ENCODE assay signal across 21 cellular contexts in genomic region chr12:128968668-128969067, GRCh38.
A peak's percentile ranks its signal among the peaks of the same experiment; 100 is the strongest.
DNase-seq lines count a peak whose midpoint lies in the region; ATAC-seq, FAIRE-seq and TF ChIP-seq lines count a peak whose summit lies in the region.
"Had no signal": no experiment of that assay in that cellular context is flagged by ENCODE, and none has a peak within 500 bp of the region (broad histone marks: within the 10 kb centered on the region; RNA-seq: fewer than 3 reads in every experiment).

No MANE protein-coding gene starts in this region.

- H3K36me3 Mint-ChIP-seq in neural progenitor cell = no peaks in the 10 kb centered on the region
- peaks cover 0 to 5% (median 0%) of the 10 kb centered on the region in 3 donors for H3K36me3 Mint-ChIP-seq in naive thymus-derived CD8-positive, alpha-beta T cell
- H3K36me3 Mint-ChIP-seq: activated CD8-positive, alpha-beta memory T cell treated with anti-CD3 and anti-CD28 coated beads, Interleukin-2, amount 10 ng/mL, durations not matched to agents 7 days and 5 days; activated naive CD4-positive, alpha-beta T cell treated with anti-CD3 and anti-CD28 coated beads, Interleukin-2, amount 50 U/mL, for 24 hours had no signal

- peak overlapping the region; percentile 9 for H3K27ac Mint-ChIP-seq in neural progenitor cell
- H3K27ac Mint-ChIP-seq in naive thymus-derived CD8-positive, alpha-beta T cell = no peak overlapping the region
- H3K27ac Mint-ChIP-seq: activated CD8-positive, alpha-beta memory T cell treated with anti-CD3 and anti-CD28 coated beads, Interleukin-2, amount 10 ng/mL, durations not matched to agents 7 days and 5 days; activated naive CD4-positive, alpha-beta T cell treated with anti-CD3 and anti-CD28 coated beads, Interleukin-2, amount 50 U/mL, for 24 hours; activated T-helper 1 cell treated with anti-CD3 and anti-CD28 coated beads, Interleukin-12 subunit alpha, Interleukin-12 subunit beta, Interleukin-2, Interleukin-4 antibody, amounts not matched to agents 30 ng/mL and 10 ng/mL and 1 ng/mL, durations not matched to agents 14 hours and 24 hours and 36 hours; GM23338 had no signal

- ATAC-seq in GM18867 (IDR thresholded peaks at IDR 0.05; ENCODE audit: unreplicated experiment) = peak; percentile 6
- ATAC-seq in GM21737 (IDR thresholded peaks at IDR 0.05; ENCODE audit: unreplicated experiment) = no peak
- ATAC-seq in naive thymus-derived CD8-positive, alpha-beta T cell = no peak
- ATAC-seq: gastroesophageal sphincter, Right ventricle myocardium inferior had no signal

- TF ChIP-seq POLR2A in GM12892 (IDR thresholded peaks at IDR 0.05; ENCODE audit: low read depth, low read length) = no peak

- H3K9me3 ChIP-seq in neural progenitor cell (ENCODE audit: low read depth) = no peaks in the 10 kb centered on the region
- H3K9me3 ChIP-seq: vagina had no signal

- H3K36me3 ChIP-seq in neural progenitor cell = no peaks in the 10 kb centered on the region
- H3K36me3 ChIP-seq: esophagus squamous epithelium, gastroesophageal sphincter, left ventricle myocardium inferior, vagina, WERI-Rb-1 had no signal

- peaks cover 19% of the 10 kb centered on the region for H3K27me3 Mint-ChIP-seq in neural progenitor cell (ENCODE audit: insufficient read depth, low read depth)
- H3K27me3 Mint-ChIP-seq in naive thymus-derived CD8-positive, alpha-beta T cell = peaks cover 7 to 30% (median 20%) of the 10 kb centered on the region in 5 donors

- no peak overlapping the region for H3K27ac ChIP-seq in neural progenitor cell
- H3K27ac ChIP-seq: coronary artery, esophagus squamous epithelium, gastroesophageal sphincter, left ventricle myocardium inferior, vagina, WERI-Rb-1 had no signal

- no peaks in the 10 kb centered on the region for H3K79me2 ChIP-seq in neural progenitor cell (ENCODE audit: low read depth)

- POLR2A ChIA-PET in naive thymus-derived CD8-positive, alpha-beta T cell (lab: Charles Lee) = no interaction called here

- no peaks in the 10 kb centered on the region for H3K9me3 Mint-ChIP-seq in neural progenitor cell
- H3K9me3 Mint-ChIP-seq in naive thymus-derived CD8-positive, alpha-beta T cell = peaks cover 0 to 11% (median 0%) of the 10 kb centered on the region in 9 donors
- H3K9me3 Mint-ChIP-seq: activated naive CD4-positive, alpha-beta T cell treated with anti-CD3 and anti-CD28 coated beads, Interleukin-2, amount 50 U/mL, for 24 hours; activated T-helper 1 cell treated with anti-CD3 and anti-CD28 coated beads, Interleukin-12 subunit alpha, Interleukin-12 subunit beta, Interleukin-2, Interleukin-4 antibody, amounts not matched to agents 30 ng/mL and 10 ng/mL and 1 ng/mL, durations not matched to agents 14 hours and 24 hours and 36 hours had no signal

- H3K4me3 Mint-ChIP-seq in neural progenitor cell = no peak overlapping the region
- no peak overlapping the region for H3K4me3 Mint-ChIP-seq in naive thymus-derived CD8-positive, alpha-beta T cell
- H3K4me3 Mint-ChIP-seq: activated CD8-positive, alpha-beta memory T cell treated with anti-CD3 and anti-CD28 coated beads, Interleukin-2, amount 10 ng/mL, durations not matched to agents 7 days and 5 days; activated naive CD4-positive, alpha-beta T cell treated with anti-CD3 and anti-CD28 coated beads, Interleukin-2, amount 50 U/mL, for 24 hours; activated T-helper 1 cell treated with anti-CD3 and anti-CD28 coated beads, Interleukin-12 subunit alpha, Interleukin-12 subunit beta, Interleukin-2, Interleukin-4 antibody, amounts not matched to agents 30 ng/mL and 10 ng/mL and 1 ng/mL, durations not matched to agents 14 hours and 24 hours and 36 hours had no signal

- DNase-seq in NCI-H510A treated with DMSO at 0.1 percent for 48 hours (lab: John Stamatoyannopoulos, UW) (peak; percentile 31), NCI-H510A (lab: John Stamatoyannopoulos, UW) (no peak), NCI-H345 treated with DMSO at 0.1 percent for 48 hours (lab: John Stamatoyannopoulos, UW; ENCODE audit: unreplicated experiment) (peak; percentile 60), neural progenitor cell (ENCODE audit: low spot score) (no peak), GM12892 (ENCODE audit: insufficient read length) (no peak)
- DNase-seq in naive thymus-derived CD8-positive, alpha-beta T cell = no peak
- DNase-seq: activated CD4-positive, alpha-beta T cell treated with anti-CD3 and anti-CD28 coated beads, Interleukin-2, amount 50 U/mL, for 1 hour; esophagus squamous epithelium; left ventricle myocardium inferior had no signal

- H2AFZ ChIP-seq in neural progenitor cell (replicated peaks) = peak overlapping the region; percentile 89
- H2AFZ ChIP-seq: GM23338 had no signal

- H3K4me2 ChIP-seq in neural progenitor cell = no peak overlapping the region

- no peak overlapping the region for H3K4me3 ChIP-seq in neural progenitor cell
- H3K4me3 ChIP-seq: coronary artery, esophagus squamous epithelium, gastroesophageal sphincter, left ventricle myocardium inferior, vagina had no signal

- H4K20me1 ChIP-seq in neural progenitor cell (ENCODE audit: low read depth) = no peaks in the 10 kb centered on the region

- H3F3A ChIP-seq in neural progenitor cell (ENCODE audit: low read depth) = peaks cover 8% of the 10 kb centered on the region

- peaks cover 47% of the 10 kb centered on the region for H3K4me1 Mint-ChIP-seq in neural progenitor cell
- peaks cover 0 to 4% (median 3%) of the 10 kb centered on the region in 4 donors for H3K4me1 Mint-ChIP-seq in naive thymus-derived CD8-positive, alpha-beta T cell
- H3K4me1 Mint-ChIP-seq: activated CD8-positive, alpha-beta memory T cell treated with anti-CD3 and anti-CD28 coated beads, Interleukin-2, amount 10 ng/mL, durations not matched to agents 7 days and 5 days; activated naive CD4-positive, alpha-beta T cell treated with anti-CD3 and anti-CD28 coated beads, Interleukin-2, amount 50 U/mL, for 24 hours had no signal

- H3K9ac ChIP-seq in neural progenitor cell = no peak overlapping the region

- H3K4me1 ChIP-seq in neural progenitor cell = peaks cover 26% of the 10 kb centered on the region
- H3K4me1 ChIP-seq: esophagus squamous epithelium, gastroesophageal sphincter, left ventricle myocardium inferior, vagina had no signal

- H3K27me3 ChIP-seq in neural progenitor cell = peaks cover 19% of the 10 kb centered on the region
- H3K27me3 ChIP-seq: vagina had no signal

- TF ChIP-seq CTCF in neural progenitor cell (IDR thresholded peaks at IDR 0.05) = no peak

- FAIRE-seq in GM12892 (lab: Jason Lieb, UNC) = no peak
- FAIRE-seq: small intestine had no signal

Comparison
In these comparisons a context has a peak if more than half of its experiments do, and no peak if none do; other contexts are left out.
1. DNase-seq: peak in NCI-H510A treated with DMSO at 0.1 percent for 48 hours (single experiment) and NCI-H345 treated with DMSO at 0.1 percent for 48 hours (single experiment); none in NCI-H510A (single experiment), neural progenitor cell (single experiment), GM12892 (single experiment) and naive thymus-derived CD8-positive, alpha-beta T cell (0 of 10).